ENCODE assay signal across 24 cellular contexts in genomic region chr16:22627043-22627442, GRCh38.
"Had no signal": no experiment of that assay in that cellular context is flagged by ENCODE, and none has a peak within 500 bp of the region (broad histone marks: within the 10 kb centered on the region; RNA-seq: fewer than 3 reads in every experiment).

No MANE protein-coding gene starts in this region.

- H3K9me3 Mint-ChIP-seq: activated CD8-positive, alpha-beta T cell treated with anti-CD3 and anti-CD28 coated beads for 36 hours; activated naive CD4-positive, alpha-beta T cell treated with anti-CD3 and anti-CD28 coated beads, Interleukin-2, amount 50 U/mL, for 24 hours; activated T-cell treated with anti-CD3 and anti-CD28 coated beads, Interleukin-2, amount 50 U/mL, for 24 hours; activated T-helper 1 cell treated with anti-CD3 and anti-CD28 coated beads, Interleukin-12 subunit alpha, Interleukin-12 subunit beta, Interleukin-2, Interleukin-4 antibody, amounts not matched to agents 30 ng/mL and 10 ng/mL and 1 ng/mL, durations not matched to agents 14 hours and 24 hours and 36 hours; T-helper 1 cell treated with Interleukin-12 subunit alpha and Interleukin-12 subunit beta and Interleukin-4 antibody, amounts not matched to agents 30 μg/mL and 1 μg/mL, for 36 hours had no signal

- H3K27me3 Mint-ChIP-seq: activated CD8-positive, alpha-beta T cell treated with anti-CD3 and anti-CD28 coated beads for 36 hours had no signal

- H3K4me3 ChIP-seq: coronary artery, Peyer's patch, SJSA1 had no signal

- H3K9me3 ChIP-seq: Peyer's patch, SJSA1 had no signal

- H3K4me1 ChIP-seq: Peyer's patch, SJSA1 had no signal

- H3K36me3 Mint-ChIP-seq: activated naive CD4-positive, alpha-beta T cell treated with anti-CD3 and anti-CD28 coated beads, Interleukin-2, amount 50 U/mL, for 24 hours had no signal

- ATAC-seq: activated CD4-positive, CD25-positive, alpha-beta regulatory T cell treated with anti-CD3 and anti-CD28 coated beads, Interleukin-2, amount 50 U/mL, for 24 hours; activated CD8-positive, alpha-beta T cell treated with anti-CD3 and anti-CD28 coated beads for 36 hours had no signal

- H3K4me3 Mint-ChIP-seq: activated CD8-positive, alpha-beta T cell treated with anti-CD3 and anti-CD28 coated beads for 36 hours; activated naive CD4-positive, alpha-beta T cell treated with anti-CD3 and anti-CD28 coated beads, Interleukin-2, amount 50 U/mL, for 24 hours; activated T-cell treated with anti-CD3 and anti-CD28 coated beads, Interleukin-2, amount 50 U/mL, for 24 hours; activated T-helper 1 cell treated with anti-CD3 and anti-CD28 coated beads, Interleukin-12 subunit alpha, Interleukin-12 subunit beta, Interleukin-2, Interleukin-4 antibody, amounts not matched to agents 30 ng/mL and 10 ng/mL and 1 ng/mL, durations not matched to agents 14 hours and 24 hours and 36 hours; T-helper 1 cell treated with Interleukin-12 subunit alpha and Interleukin-12 subunit beta and Interleukin-4 antibody, amounts not matched to agents 30 μg/mL and 1 μg/mL, for 36 hours had no signal

- DNase-seq: activated CD4-positive, alpha-beta T cell treated with anti-CD3 and anti-CD28 coated beads for 4 hours; activated CD8-positive, alpha-beta T cell treated with anti-CD3 and anti-CD28 coated beads for 36 hours; activated effector memory CD4-positive, alpha-beta T cell treated with Interleukin-2 at 50 U/mL for 16 hours; activated naive CD4-positive, alpha-beta T cell; activated T-cell treated with anti-CD3 and anti-CD28 coated beads, Interleukin-2, amount 50 U/mL, for 24 hours; aorta; central memory CD4-positive, alpha-beta T cell; Karpas-422; MM.1S; NCI-H1417 treated with DMSO at 0.1 percent for 48 hours; NCI-H1694; NCI-H2081; NCI-H446; NCI-H524; NCI-H82; Peyer's patch; SHP77 had no signal

- H3K27ac Mint-ChIP-seq: activated CD8-positive, alpha-beta T cell treated with anti-CD3 and anti-CD28 coated beads for 36 hours; activated naive CD4-positive, alpha-beta T cell treated with anti-CD3 and anti-CD28 coated beads, Interleukin-2, amount 50 U/mL, for 24 hours; activated T-cell treated with anti-CD3 and anti-CD28 coated beads, Interleukin-2, amount 50 U/mL, for 24 hours; activated T-helper 1 cell treated with anti-CD3 and anti-CD28 coated beads, Interleukin-12 subunit alpha, Interleukin-12 subunit beta, Interleukin-2, Interleukin-4 antibody, amounts not matched to agents 30 ng/mL and 10 ng/mL and 1 ng/mL, durations not matched to agents 14 hours and 24 hours and 36 hours; T-helper 1 cell treated with Interleukin-12 subunit alpha and Interleukin-12 subunit beta and Interleukin-4 antibody, amounts not matched to agents 30 μg/mL and 1 μg/mL, for 36 hours had no signal

- H3K36me3 ChIP-seq: Peyer's patch, SJSA1 had no signal

- H3K4me1 Mint-ChIP-seq: activated naive CD4-positive, alpha-beta T cell treated with anti-CD3 and anti-CD28 coated beads, Interleukin-2, amount 50 U/mL, for 24 hours had no signal

- H3K27me3 ChIP-seq: Peyer's patch had no signal

- H3K27ac ChIP-seq: coronary artery, Peyer's patch, RWPE1, SJSA1 had no signal
